Comparison of ENCODE assay signal across 12 cellular contexts in genomic region chr18:26963292-26963691, GRCh38.
DNase-seq lines count a peak whose midpoint lies in the region; ATAC-seq and TF ChIP-seq lines count a peak whose summit lies in the region.
"Had no signal": no experiment of that assay in that cellular context is flagged by ENCODE, and none has a peak within 500 bp of the region (broad histone marks: within the 10 kb centered on the region; RNA-seq: fewer than 3 reads in every experiment).

No MANE protein-coding gene starts in this region.

- H2BK15ac ChIP-seq in mesendoderm (replicated peaks; ENCODE audit: low read depth): no peak overlapping the region

- no CpG with 5 or more reads among the region's 3 CpGs for WGBS in mesendoderm (ENCODE audit: extremely low coverage, insufficient coverage, low lambda C conversion rate)

- no peak overlapping the region for H3K56ac ChIP-seq in mesendoderm (ENCODE audit: low read length)

- no peaks in the 10 kb centered on the region for H3K9me3 ChIP-seq in HCT116 (ENCODE audit: control insufficient read depth in 1 of 2, insufficient read depth in 1 of 2, low read depth in 1 of 2, low read length in 2 of 2)
- H3K9me3 ChIP-seq: prostate gland, suprapubic skin had no signal

- H3K4me3 Mint-ChIP-seq in activated CD4-positive, alpha-beta memory T cell treated with anti-CD3 and anti-CD28 coated beads, Interleukin-2, amount 10 ng/mL, durations not matched to agents 7 days and 5 days: no peak overlapping the region

- H3K36me3 ChIP-seq in HCT116 (ENCODE audit: control insufficient read depth in 1 of 2, insufficient read depth in 2 of 2, low read length in 2 of 2) (no peaks in the 10 kb centered on the region), mesendoderm (ENCODE audit: control insufficient read depth, insufficient read depth, low read length) (no peaks in the 10 kb centered on the region)
- H3K36me3 ChIP-seq: prostate gland, suprapubic skin had no signal

- H3K9me3 Mint-ChIP-seq in activated CD4-positive, alpha-beta memory T cell treated with anti-CD3 and anti-CD28 coated beads, Interleukin-2, amount 10 ng/mL, durations not matched to agents 7 days and 5 days: no peaks in the 10 kb centered on the region

- DNase-seq in HCT116 (ENCODE audit: low read depth, low spot score) (no peak), NCI-H526 treated with DMSO at 0.1 percent for 48 hours (lab: John Stamatoyannopoulos, UW) (peak; percentile 2), mesendoderm (peak; percentile 8), NCI-H226 (no peak), SK-N-DZ (ENCODE audit: low spot score) (no peak)
- no peak for DNase-seq in activated CD4-positive, alpha-beta memory T cell treated with anti-CD3 and anti-CD28 coated beads, Interleukin-2, amount 10 ng/mL, durations not matched to agents 7 days and 5 days
- DNase-seq: activated CD8-positive, alpha-beta memory T cell treated with anti-CD3 and anti-CD28 coated beads, Interleukin-2, amount 50 U/mL, for 4 hours; DMS 273 treated with DMSO at 0.1 percent for 48 hours; left colon had no signal

- TF ChIP-seq RAD21 in HCT116 (IDR thresholded peaks at IDR 0.05; ENCODE audit: low read depth): peak; percentile 40

- H3K9ac ChIP-seq in HCT116 (ENCODE audit: low read length) (no peak overlapping the region), mesendoderm (ENCODE audit: low read length) (no peak overlapping the region)

- no peak for ATAC-seq in HCT116
- ATAC-seq: left colon had no signal

- H2BK120ac ChIP-seq in mesendoderm (ENCODE audit: low read depth, low read length): no peak overlapping the region

- no peaks in the 10 kb centered on the region for H4K20me1 ChIP-seq in HCT116 (ENCODE audit: insufficient read depth)

- H3K27ac Mint-ChIP-seq in activated CD4-positive, alpha-beta memory T cell treated with anti-CD3 and anti-CD28 coated beads, Interleukin-2, amount 10 ng/mL, durations not matched to agents 7 days and 5 days: no peak overlapping the region

- no peak overlapping the region for H3K23ac ChIP-seq in mesendoderm (ENCODE audit: low read length)

- no peaks in the 10 kb centered on the region for H3K9me2 ChIP-seq in HCT116 (ENCODE audit: insufficient read depth)

- H3K27me3 ChIP-seq in HCT116 (ENCODE audit: insufficient read depth, low read length) (no peaks in the 10 kb centered on the region), mesendoderm (ENCODE audit: insufficient read depth, low read length, poor library complexity) (no peaks in the 10 kb centered on the region)
- H3K27me3 ChIP-seq: suprapubic skin had no signal

- no peak overlapping the region for H4K8ac ChIP-seq in mesendoderm (ENCODE audit: low read depth, low read length)

- H3K4me1 ChIP-seq in HCT116 (ENCODE audit: control insufficient read depth in 1 of 2, insufficient read depth in 2 of 2, low read length in 2 of 2): no peaks in the 10 kb centered on the region
- no peaks in the 10 kb centered on the region for H3K4me1 ChIP-seq in mesendoderm (ENCODE audit: control insufficient read depth, low read depth, low read length)
- H3K4me1 ChIP-seq: prostate gland, suprapubic skin had no signal

- H3K27me3 Mint-ChIP-seq in activated CD4-positive, alpha-beta memory T cell treated with anti-CD3 and anti-CD28 coated beads, Interleukin-2, amount 10 ng/mL, durations not matched to agents 7 days and 5 days: no peaks in the 10 kb centered on the region

- H3K18ac ChIP-seq in mesendoderm (ENCODE audit: low read length): no peak overlapping the region

- H3K4ac ChIP-seq in mesendoderm (ENCODE audit: low read depth, low read length): no peak overlapping the region

- 0 out of 6 replicates have a peak, but pooled peaks of 1 of the 3 experiments have one; percentile 23 for TF ChIP-seq CTCF in HCT116 (IDR thresholded peaks at IDR 0.05 in 2 of 3, conservative IDR thresholded peaks at IDR 0.05 in 1 of 3; ENCODE audit: borderline replicate concordance in 1 of 3, insufficient read depth in 1 of 3, low read depth in 2 of 3, low read length in 2 of 3)

- H3K79me1 ChIP-seq in mesendoderm (ENCODE audit: low read length): no peaks in the 10 kb centered on the region

- H2AFZ ChIP-seq in HCT116 (ENCODE audit: low read depth, low read length, poor library complexity, severe bottlenecking): no peak overlapping the region

- no peaks in the 10 kb centered on the region for H3K4me1 Mint-ChIP-seq in activated CD4-positive, alpha-beta memory T cell treated with anti-CD3 and anti-CD28 coated beads, Interleukin-2, amount 10 ng/mL, durations not matched to agents 7 days and 5 days

- H3K79me2 ChIP-seq in HCT116 (ENCODE audit: insufficient read depth, low read length) (no peaks in the 10 kb centered on the region), mesendoderm (ENCODE audit: control insufficient read depth, insufficient read depth, low read length) (no peaks in the 10 kb centered on the region)

- RAD21 ChIA-PET in HCT116 (lab: Charles Lee; ENCODE audit: low non-redundant PET in 1 of 2, low total read pairs in 2 of 2, uncharacterized antibody in 2 of 2, unreplicated experiment in 2 of 2): no interaction called here

- no peak overlapping the region for H2BK5ac ChIP-seq in mesendoderm (ENCODE audit: low read length)

- no peak overlapping the region for H4K5ac ChIP-seq in mesendoderm (ENCODE audit: low read length)

- TF ChIP-seq POLR2A in HCT116 (IDR thresholded peaks at IDR 0.05; ENCODE audit: borderline replicate concordance, extremely low read depth, insufficient read depth, insufficient read length): no peak

- intact Hi-C loops in HCT116 (cut with micrococcal nuclease): loop anchor here (5.0 to 10.0 kb wide), 3 partner anchors 338 to 578 kb away; no protein-coding TSS in a partner anchor

- no peak overlapping the region for H2AK5ac ChIP-seq in mesendoderm (ENCODE audit: low read length)

- H3K4me3 ChIP-seq in HCT116 (replicated peaks in 1 of 2; ENCODE audit: low read depth in 1 of 2, low read length in 2 of 2): no peak overlapping the region
- H3K4me3 ChIP-seq in mesendoderm (ENCODE audit: low read length): no peak overlapping the region
- H3K4me3 ChIP-seq: prostate gland, suprapubic skin had no signal

- H3K27ac ChIP-seq in HCT116 (ENCODE audit: low read depth, low read length) (no peak overlapping the region), cingulate gyrus (ENCODE audit: low read depth, low read length) (peak overlapping the region; percentile 13), mesendoderm (ENCODE audit: low read depth, low read length) (no peak overlapping the region)
- H3K27ac ChIP-seq: prostate gland, suprapubic skin had no signal

- POLR2A ChIA-PET in HCT116 (lab: Charles Lee): no interaction called here
- POLR2A ChIA-PET in activated CD4-positive, alpha-beta memory T cell treated with anti-CD3 and anti-CD28 coated beads, Interleukin-2, amount 10 ng/mL, durations not matched to agents 7 days and 5 days (lab: Charles Lee): no interaction called here

- BruUV-seq in HCT116 (replicated peaks; lab: Mats Ljungman, UMichigan): no TSS peak

- H3K4me2 ChIP-seq in HCT116 (ENCODE audit: low read length) (no peak overlapping the region), mesendoderm (ENCODE audit: low read length) (no peak overlapping the region)

- no peaks in the 10 kb centered on the region for H3K36me3 Mint-ChIP-seq in activated CD4-positive, alpha-beta memory T cell treated with anti-CD3 and anti-CD28 coated beads, Interleukin-2, amount 10 ng/mL, durations not matched to agents 7 days and 5 days (ENCODE audit: low read depth)

- CTCF ChIA-PET in HCT116 (lab: Charles Lee): interaction anchor here (0.9 to 1.6 kb wide), 3 partner anchors 159 to 656 kb away, joined by 3 to 5 read pairs (median 4); no protein-coding TSS in a partner anchor
- CTCF ChIA-PET in activated CD4-positive, alpha-beta memory T cell treated with anti-CD3 and anti-CD28 coated beads, Interleukin-2, amount 10 ng/mL, durations not matched to agents 7 days and 5 days (lab: Charles Lee): no interaction called here

TF ChIP-seq in HCT116, 20 proteins besides CTCF, POLR2A, EP300 and RAD21:
- no peak for TF ChIP-seq ELF1 (IDR thresholded peaks at IDR 0.05; ENCODE audit: borderline replicate concordance, low read depth)

Comparison
In these comparisons a context has a peak if more than half of its experiments do, and no peak if none do; other contexts are left out.
1. DNase-seq: peak in NCI-H526 treated with DMSO at 0.1 percent for 48 hours (single experiment) and mesendoderm (single experiment); none in HCT116 (single experiment), NCI-H226 (single experiment), SK-N-DZ (single experiment) and activated CD4-positive, alpha-beta memory T cell treated with anti-CD3 and anti-CD28 coated beads, Interleukin-2, amount 10 ng/mL, durations not matched to agents 7 days and 5 days (single experiment).